21 cellular contexts compared by ENCODE assay signal in the genomic region with DNA sequence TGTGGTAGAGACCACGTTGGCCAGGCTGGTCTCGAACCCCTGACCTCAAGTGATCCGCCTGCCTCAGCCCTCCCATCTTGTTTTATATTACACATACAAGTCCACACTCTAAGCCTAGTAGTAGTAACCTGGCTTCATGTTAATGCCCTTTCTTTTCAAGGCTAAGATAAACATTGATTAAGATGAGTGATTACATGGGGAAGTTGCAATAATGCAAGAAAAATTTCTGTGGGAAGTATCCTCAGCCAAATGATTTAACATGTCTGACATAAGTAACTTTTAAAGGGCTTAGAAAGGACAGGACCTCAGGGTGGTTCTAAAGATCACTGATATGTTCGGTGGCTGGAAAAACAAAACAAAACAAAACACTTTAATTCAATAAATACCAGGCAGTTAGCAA.
"Had no signal": no experiment of that assay in that cellular context is flagged by ENCODE, and none has a peak within 500 bp of the region (broad histone marks: within the 10 kb centered on the region; RNA-seq: fewer than 3 reads in every experiment).

No MANE protein-coding gene starts in this region.

- H3K4me1 ChIP-seq: prostate gland, testis, upper lobe of right lung had no signal

- H3K27ac ChIP-seq: prostate gland, spleen, testis, upper lobe of right lung had no signal

- H3K4me3 Mint-ChIP-seq: activated CD8-positive, alpha-beta memory T cell treated with anti-CD3 and anti-CD28 coated beads, Interleukin-2, amount 10 ng/mL, durations not matched to agents 7 days and 5 days; activated T-cell treated with anti-CD3 and anti-CD28 coated beads, Interleukin-2, amount 50 U/mL, for 24 hours; dendritic cell treated with granulocyte-macrophage colony-stimulating factor and Interleukin-4, amounts not matched to agents 40 ng/mL and 50 ng/mL, for 4 days; nephron; stimulated activated naive CD8-positive, alpha-beta T cell treated with anti-CD3 and anti-CD28 coated beads, Interleukin-15, amount 100 ng/mL, for 72 hours; T-cell had no signal

- H3K4me1 Mint-ChIP-seq: nephron had no signal

- H3K36me3 ChIP-seq: prostate gland, upper lobe of right lung had no signal

- H3K27ac Mint-ChIP-seq: activated CD8-positive, alpha-beta memory T cell treated with anti-CD3 and anti-CD28 coated beads, Interleukin-2, amount 10 ng/mL, durations not matched to agents 7 days and 5 days; activated T-cell treated with anti-CD3 and anti-CD28 coated beads, Interleukin-2, amount 50 U/mL, for 24 hours; dendritic cell treated with granulocyte-macrophage colony-stimulating factor and Interleukin-4, amounts not matched to agents 40 ng/mL and 50 ng/mL, for 4 days; nephron; stimulated activated naive CD8-positive, alpha-beta T cell treated with anti-CD3 and anti-CD28 coated beads, Interleukin-15, amount 100 ng/mL, for 72 hours; T-cell had no signal

- H3K4me3 ChIP-seq: prostate gland, spleen, testis, upper lobe of right lung had no signal

- H3K27me3 ChIP-seq: spleen, testis, upper lobe of right lung had no signal

- DNase-seq: activated CD4-positive, alpha-beta T cell treated with anti-CD3 and anti-CD28 coated beads, Interleukin-2, amount 50 U/mL, for 48 hours; activated CD4-positive, CD25-positive, alpha-beta regulatory T cell treated with anti-CD3 and anti-CD28 coated beads, Interleukin-2, amount 50 U/mL, for 72 hours; activated CD8-positive, alpha-beta memory T cell treated with anti-CD3 and anti-CD28 coated beads, Interleukin-2, amount 10 ng/mL, durations not matched to agents 7 days and 5 days; activated naive CD4-positive, alpha-beta T cell treated with anti-CD3 and anti-CD28 coated beads, Interleukin-2, amount 50 U/mL, for 16 hours; activated T-cell treated with anti-CD3 and anti-CD28 coated beads, Interleukin-2, amount 50 U/mL, for 24 hours; effector memory CD4-positive, alpha-beta T cell; hypothalamus; kidney glomerular epithelial cell; occipital lobe; right cardiac atrium; spleen; stimulated activated CD4-positive, alpha-beta T cell treated with anti-CD3 and anti-CD28 coated beads, Interleukin-1b, Interleukin-23, amount 100 ng/mL, for 48 hours; stimulated activated naive CD8-positive, alpha-beta T cell treated with anti-CD3 and anti-CD28 coated beads, Interleukin-15, amount 100 ng/mL, for 72 hours; T-cell; T1000; testis; upper lobe of right lung had no signal

- FAIRE-seq: bronchial epithelial cell had no signal

- H3K9me3 ChIP-seq: prostate gland, spleen, testis, upper lobe of right lung had no signal

- H3K27me3 Mint-ChIP-seq: activated CD8-positive, alpha-beta memory T cell treated with anti-CD3 and anti-CD28 coated beads, Interleukin-2, amount 10 ng/mL, durations not matched to agents 7 days and 5 days; activated T-cell treated with anti-CD3 and anti-CD28 coated beads, Interleukin-2, amount 50 U/mL, for 24 hours; dendritic cell treated with granulocyte-macrophage colony-stimulating factor and Interleukin-4, amounts not matched to agents 40 ng/mL and 50 ng/mL, for 4 days; stimulated activated naive CD8-positive, alpha-beta T cell treated with anti-CD3 and anti-CD28 coated beads, Interleukin-15, amount 100 ng/mL, for 72 hours; T-cell had no signal

- ATAC-seq: activated CD8-positive, alpha-beta memory T cell treated with anti-CD3 and anti-CD28 coated beads, Interleukin-2, amount 10 ng/mL, durations not matched to agents 7 days and 5 days; right cardiac atrium; stimulated activated naive CD8-positive, alpha-beta T cell treated with anti-CD3 and anti-CD28 coated beads, Interleukin-15, amount 100 ng/mL, for 72 hours; T-cell; upper lobe of right lung had no signal

- H3K9me3 Mint-ChIP-seq: activated T-cell treated with anti-CD3 and anti-CD28 coated beads, Interleukin-2, amount 50 U/mL, for 24 hours; dendritic cell treated with granulocyte-macrophage colony-stimulating factor and Interleukin-4, amounts not matched to agents 40 ng/mL and 50 ng/mL, for 4 days; nephron; stimulated activated naive CD8-positive, alpha-beta T cell treated with anti-CD3 and anti-CD28 coated beads, Interleukin-15, amount 100 ng/mL, for 72 hours; T-cell had no signal
